In the genomic region with DNA sequence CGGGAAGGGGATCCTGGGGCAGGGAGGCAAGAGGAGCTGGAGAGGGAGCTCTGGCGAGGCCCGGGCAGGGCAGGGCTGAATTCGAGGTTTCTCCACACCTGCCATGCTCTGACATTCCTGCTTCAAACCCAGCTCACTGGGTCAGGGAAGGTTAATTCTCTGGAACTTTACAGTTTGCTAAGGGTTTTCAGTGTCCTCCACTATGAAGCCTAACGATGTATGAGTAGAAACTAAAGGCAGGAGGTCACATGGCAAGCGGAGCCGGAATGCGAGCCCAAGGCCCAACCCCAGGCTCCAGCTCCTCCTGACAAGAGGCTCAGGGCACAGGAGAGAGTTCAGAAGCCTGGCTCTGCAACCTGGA, we compare ENCODE assay signal across 10 cellular contexts. TPM values are rescaled to one million over a fixed set of nuclear protein-coding genes. Genes with fewer than 3 reads are reported as not detected.
DNase-seq lines count a peak whose midpoint lies in the region; ATAC-seq, FAIRE-seq and TF ChIP-seq lines count a peak whose summit lies in the region.
"Had no signal": no experiment of that assay in that cellular context is flagged by ENCODE, and none has a peak within 500 bp of the region (broad histone marks: within the 10 kb centered on the region; RNA-seq: fewer than 3 reads in every experiment).

No MANE protein-coding gene starts in this region.

- peak overlapping the region in 10 of 11 experiments; percentile 67 to 94 (median 77); a peak in 19 of 22 replicates for H3K4me2 ChIP-seq in BLaER1 treated with 17β-estradiol and CSF1 and Interleukin-3, amounts not matched to agents 10 nM and 100 nM
- H3K4me2 ChIP-seq in Loucy (ENCODE audit: low read depth, low read length, poor library complexity, severe bottlenecking) (no peak overlapping the region), H1 (ENCODE audit: insufficient read depth in 1 of 2, low read depth in 2 of 2, low read length in 2 of 2) (peak overlapping the region; percentile 27 to 56; a peak in 1 of 4 replicates)

- no peak overlapping the region for H4K91ac ChIP-seq in H1 (replicated peaks; ENCODE audit: insufficient read length, low read length)

- no peak overlapping the region for H2AK5ac ChIP-seq in H1 (ENCODE audit: low read depth, low read length)

- TF ChIP-seq RAD21 in H1 (IDR thresholded peaks at IDR 0.05 in 1 of 2, conservative IDR thresholded peaks at IDR 0.05 in 1 of 2; ENCODE audit: low read depth in 2 of 2, low read length in 2 of 2) = no peak

- H2BK12ac ChIP-seq in H1 (ENCODE audit: low read depth, low read length) = no peak overlapping the region

- 59% methylated on average over 8 of the region's 8 CpGs; no CpG with 5 or more reads in 1 of the 2 experiments for WGBS in H1 (ENCODE audit: extremely low coverage in 1 of 2, insufficient coverage in 1 of 2, insufficient read length in 1 of 2, insufficient replicate concordance in 2 of 2, low coverage in 1 of 2, low lambda C conversion rate in 2 of 2, missing lambda C conversion rate in 1 of 2), 2 experiments
- 60 to 70% methylated on average over 8 of the region's 8 CpGs for WGBS in pancreas, 2 donors

- FAIRE-seq in H1 (lab: Jason Lieb, UNC) = no peak
- FAIRE-seq in pancreas (lab: Jason Lieb, UNC) = no peak
- FAIRE-seq: endometrium, keratinocyte had no signal

- H2BK120ac ChIP-seq in H1 (replicated peaks; ENCODE audit: low read depth, low read length) = no peak overlapping the region

- POLR2A ChIA-PET in H1 (lab: Charles Lee; ENCODE audit: partially characterized antibody) = interaction anchor here (0.6 to 3.8 kb wide), 14 partner anchors 9 to 123 kb away, joined by 3 to 15 read pairs (median 4); a partner anchor contains a TSS

- peaks cover 22 to 36% (median 28%) of the 10 kb centered on the region in 10 experiments; a peak in 19 of 20 replicates for H3K4me1 ChIP-seq in BLaER1 treated with 17β-estradiol and CSF1 and Interleukin-3, amounts not matched to agents 10 nM and 100 nM
- H3K4me1 ChIP-seq in Loucy (ENCODE audit: insufficient read depth, low read length, poor library complexity, severe bottlenecking) (peaks cover 4% of the 10 kb centered on the region), H1 (replicated peaks in 1 of 4; ENCODE audit: control insufficient read depth in 3 of 4, insufficient read depth in 4 of 4, low read length in 3 of 4) (peaks cover 9 to 23% (median 14%) of the 10 kb centered on the region in 4 experiments), pancreas (peaks cover 18 to 23% (median 19%) of the 10 kb centered on the region in 3 donors)

- H3K27me3 ChIP-seq in BLaER1 treated with 17β-estradiol and CSF1 and Interleukin-3, amounts not matched to agents 10 nM and 100 nM = peaks cover 47 to 55% (median 52%) of the 10 kb centered on the region in 11 experiments
- no peaks in the 10 kb centered on the region for H3K27me3 ChIP-seq in Loucy (ENCODE audit: insufficient read depth, low read length, poor library complexity, severe bottlenecking)
- peaks cover 20 to 43% (median 40%) of the 10 kb centered on the region in 4 experiments for H3K27me3 ChIP-seq in H1 (replicated peaks in 1 of 4; ENCODE audit: control insufficient read depth in 3 of 4, extremely low read depth in 1 of 4, insufficient read depth in 3 of 4, low read length in 3 of 4)
- no peaks in the 10 kb centered on the region for H3K27me3 ChIP-seq in pancreas

- no peaks in the 10 kb centered on the region for H3K9me3 ChIP-seq in BLaER1 treated with 17β-estradiol and CSF1 and Interleukin-3, amounts not matched to agents 10 nM and 100 nM (replicated peaks in 1 of 11)
- H3K9me3 ChIP-seq in Loucy (ENCODE audit: insufficient read depth, low read depth, low read length) (no peaks in the 10 kb centered on the region), H1 (ENCODE audit: insufficient read depth in 2 of 2, low read depth in 1 of 2, low read length in 1 of 2) (no peaks in the 10 kb centered on the region), pancreas (no peaks in the 10 kb centered on the region)

- no peak overlapping the region for H3K4ac ChIP-seq in H1 (replicated peaks; ENCODE audit: insufficient read length, low read depth, low read length)

- H3K4me3 ChIP-seq in BLaER1 treated with 17β-estradiol and CSF1 and Interleukin-3, amounts not matched to agents 10 nM and 100 nM = peak overlapping the region in 1 of 10 experiments; percentile 43; a peak in 2 of 20 replicates
- no peak overlapping the region for H3K4me3 ChIP-seq in Loucy (ENCODE audit: low read length, poor library complexity, severe bottlenecking)
- H3K4me3 ChIP-seq in H1 (ENCODE audit: extremely low read depth in 1 of 4, insufficient read depth in 2 of 4, low read depth in 3 of 4, low read length in 4 of 4) = no peak overlapping the region
- H3K4me3 ChIP-seq in pancreas = peak overlapping the region in 2 of 4 donors; percentile 48 to 52

- H3K27ac ChIP-seq in BLaER1 treated with 17β-estradiol and CSF1 and Interleukin-3, amounts not matched to agents 10 nM and 100 nM = no peak overlapping the region
- no peak overlapping the region for H3K27ac ChIP-seq in H1 (ENCODE audit: low read depth, low read length)
- peak overlapping the region in 3 of 4 donors; percentile 60 to 77 (median 70) for H3K27ac ChIP-seq in pancreas

- intact Hi-C loops in pancreas (cut with DNase I) = loop anchor here (5.0 to 10.0 kb wide), 2 partner anchors 97 to 100 kb away; no protein-coding TSS in a partner anchor

- DNase-seq in H1 (ENCODE audit: low read depth in 1 of 2, low spot score in 2 of 2) = no peak
- no peak for DNase-seq in pancreas
- DNase-seq in activated gamma-delta T cell treated with Interleukin-2 at 50 U/mL for 16 hours = no peak
- DNase-seq in NCI-H524 (lab: John Stamatoyannopoulos, UW) = no peak
- DNase-seq in cerebellar nuclear complex (lab: John Stamatoyannopoulos, UW) = no peak

- H3K79me2 ChIP-seq in Loucy (ENCODE audit: insufficient read depth, low read length) = no peaks in the 10 kb centered on the region
- H3K79me2 ChIP-seq in H1 (ENCODE audit: control insufficient read depth in 1 of 2, insufficient read depth in 2 of 2, low read length in 2 of 2) = no peaks in the 10 kb centered on the region

- peaks cover 14 to 42% (median 23%) of the 10 kb centered on the region in 11 experiments for H3K36me3 ChIP-seq in BLaER1 treated with 17β-estradiol and CSF1 and Interleukin-3, amounts not matched to agents 10 nM and 100 nM
- no peaks in the 10 kb centered on the region for H3K36me3 ChIP-seq in Loucy (ENCODE audit: insufficient read depth, low read length)
- H3K36me3 ChIP-seq in H1 (ENCODE audit: control insufficient read depth in 2 of 4, insufficient read depth in 4 of 4, low read length in 3 of 4) = peaks cover 0 to 8% (median 4%) of the 10 kb centered on the region in 4 experiments; a peak in 4 of 8 replicates
- no peaks in the 10 kb centered on the region for H3K36me3 ChIP-seq in pancreas

- H3K56ac ChIP-seq in H1 (replicated peaks; ENCODE audit: insufficient read length, low read depth, low read length) = no peak overlapping the region

- no peak for TF ChIP-seq EP300 in H1 (IDR thresholded peaks at IDR 0.05; ENCODE audit: borderline replicate concordance in 1 of 2, low read depth in 2 of 2, low read length in 2 of 2)

- no peak overlapping the region for H2AFZ ChIP-seq in Loucy (ENCODE audit: low read length)
- no peak overlapping the region for H2AFZ ChIP-seq in H1 (ENCODE audit: low read length)

- peaks cover 3% of the 10 kb centered on the region; the same call in 1 of the 2 replicates for H3K23me2 ChIP-seq in H1 (ENCODE audit: low read depth, low read length)

- CTCF ChIA-PET in H1 (lab: Charles Lee; ENCODE audit: partially characterized antibody) = interaction anchor here (0.7 to 16.2 kb wide), 31 partner anchors 12 to 274 kb away, joined by 3 to 243 read pairs (median 4); a partner anchor contains a TSS

- ATAC-seq in pancreas (peak; percentile 2 to 5 (median 4)), HG02678 (IDR thresholded peaks at IDR 0.05; ENCODE audit: unreplicated experiment) (no peak)

- H3K18ac ChIP-seq in H1 (ENCODE audit: extremely low read depth, low read length) = no peak overlapping the region

- H3F3A ChIP-seq in Loucy (ENCODE audit: low read depth) = no peaks in the 10 kb centered on the region

- no peaks in the 10 kb centered on the region for H3K79me1 ChIP-seq in H1 (ENCODE audit: low read depth, low read length)

- no peak overlapping the region for H2BK20ac ChIP-seq in H1 (ENCODE audit: low read length)

- TF ChIP-seq CTCF in Loucy (conservative IDR thresholded peaks at IDR 0.05; ENCODE audit: low read length) (peak; percentile 8), H1 (IDR thresholded peaks at IDR 0.05; ENCODE audit: control extremely low read depth in 1 of 3, insufficient read depth in 1 of 3, low read depth in 1 of 3, low read length in 3 of 3) (no peak), pancreas (IDR thresholded peaks at IDR 0.05) (no peak)

- H2BK15ac ChIP-seq in H1 (ENCODE audit: low read length) = 0 out of 2 replicates have a peak overlapping the region, but pooled peaks have one; percentile 31

- no peak overlapping the region for H4K5ac ChIP-seq in H1 (ENCODE audit: insufficient read length, low read depth, low read length)

- no peak overlapping the region for H3K23ac ChIP-seq in H1 (ENCODE audit: insufficient read length)

- TF ChIP-seq POLR2A in H1 (IDR thresholded peaks at IDR 0.05; ENCODE audit: control extremely low read depth in 1 of 2, low read depth in 2 of 2, low read length in 2 of 2) = no peak

- no peak overlapping the region for H3K14ac ChIP-seq in H1 (ENCODE audit: insufficient read length)

- H2BK5ac ChIP-seq in H1 (ENCODE audit: low read depth, low read length) = no peak overlapping the region

- peak overlapping the region in 7 of 11 experiments; percentile 16 to 71 (median 53); a peak in 8 of 22 replicates for H3K9ac ChIP-seq in BLaER1 treated with 17β-estradiol and CSF1 and Interleukin-3, amounts not matched to agents 10 nM and 100 nM
- H3K9ac ChIP-seq in Loucy (ENCODE audit: low read depth, low read length, poor library complexity, severe bottlenecking) = no peak overlapping the region
- H3K9ac ChIP-seq in H1 (replicated peaks in 1 of 4; ENCODE audit: extremely low read depth in 1 of 4, low read depth in 3 of 4, low read length in 3 of 4) = peak overlapping the region in 1 of 4 experiments; percentile 46; a peak in 1 of 7 replicates

- H4K8ac ChIP-seq in H1 (ENCODE audit: extremely low read depth, insufficient read depth, low read length) = no peak overlapping the region

- no peaks in the 10 kb centered on the region for H3K9me2 ChIP-seq in Loucy (replicated peaks; ENCODE audit: low read depth, low read length)

- peaks cover 0 to 78% (median 55%) of the 10 kb centered on the region in 11 experiments; a peak in 19 of 22 replicates for H4K20me1 ChIP-seq in BLaER1 treated with 17β-estradiol and CSF1 and Interleukin-3, amounts not matched to agents 10 nM and 100 nM
- H4K20me1 ChIP-seq in Loucy (ENCODE audit: insufficient read depth, low read length, poor library complexity, severe bottlenecking) (no peaks in the 10 kb centered on the region), H1 (replicated peaks in 1 of 2; ENCODE audit: control insufficient read depth in 1 of 2, insufficient read depth in 2 of 2, low read length in 2 of 2) (peaks cover 0 to 4% of the 10 kb centered on the region in 2 experiments)

RNA-seq across cellular contexts. Expression of a gene that starts 29.2 kb away (rescaled TPM):
- 33.7 and 35.6 TPM in 2 replicates for total RNA-seq in H1 (2021; fragmentation: NEBNext Ultra II Directional; extraction: Animal tissue kit (Norgen Biotek cat#: 25700))
- polyA plus RNA-seq in H1 (2011; rRNA removed) = 52.9 and 61.8 TPM in 2 replicates
- 38.7 TPM for polyA plus RNA-seq in H1 (2011; cell fraction: cytosol; rRNA removed)
- 50.3 TPM for polyA plus RNA-seq in H1 (2011; cell fraction: nucleus; rRNA removed)
- polyA plus RNA-seq in H1 (2012, experiment 1 of 2) = 35.6 to 46.5 TPM (median 40.8 TPM) in 4 replicates
- polyA plus RNA-seq in H1 (2012, experiment 2 of 2) = 33.9 TPM
- 25.6 TPM for polyA plus RNA-seq in H1 (2013, experiment 1 of 2)
- 23.7 TPM for polyA plus RNA-seq in H1 (2013, experiment 2 of 2)
- polyA minus RNA-seq in H1 (2011; rRNA and poly(A)+ RNA removed) = 38.0 and 42.8 TPM in 2 replicates
- 40.1 TPM for polyA minus RNA-seq in H1 (2011; cell fraction: cytosol; rRNA and poly(A)+ RNA removed)
- 25.0 TPM for polyA minus RNA-seq in H1 (2011; cell fraction: nucleus; rRNA and poly(A)+ RNA removed)
- 10 to 100 TPM in 5 of 6 donors, 1 to 10 TPM in 1; 9.3 to 19.2 (median 12.1) TPM for total RNA-seq in pancreas
- polyA plus RNA-seq in pancreas = 10 to 100 TPM in 1 of 2 donors, 1 to 10 TPM in 1; 9.8 to 14.1 TPM

RNA-seq across cellular contexts. Expression of a gene that starts 38.8 kb away (rescaled TPM):
- total RNA-seq in H1 (2021; fragmentation: NEBNext Ultra II Directional; extraction: Animal tissue kit (Norgen Biotek cat#: 25700)) = 149 and 152 TPM in 2 replicates
- 35.5 and 42.9 TPM in 2 replicates for polyA plus RNA-seq in H1 (2011; rRNA removed)
- polyA plus RNA-seq in H1 (2011; cell fraction: cytosol; rRNA removed) = 40.4 TPM
- 57.8 TPM for polyA plus RNA-seq in H1 (2011; cell fraction: nucleus; rRNA removed)
- 85.4 to 115 TPM (median 89.7 TPM) in 4 replicates for polyA plus RNA-seq in H1 (2012, experiment 1 of 2)
- 47.2 TPM for polyA plus RNA-seq in H1 (2012, experiment 2 of 2)
- polyA plus RNA-seq in H1 (2013, experiment 1 of 2) = 116 TPM
- polyA plus RNA-seq in H1 (2013, experiment 2 of 2) = 99.8 TPM
- 59.6 and 71.5 TPM in 2 replicates for polyA minus RNA-seq in H1 (2011; rRNA and poly(A)+ RNA removed)
- 418 TPM for polyA minus RNA-seq in H1 (2011; cell fraction: cytosol; rRNA and poly(A)+ RNA removed)
- 41.7 TPM for polyA minus RNA-seq in H1 (2011; cell fraction: nucleus; rRNA and poly(A)+ RNA removed)
- total RNA-seq in pancreas = 10 to 100 TPM; 31.7 to 66.5 (median 43.6) TPM
- polyA plus RNA-seq in pancreas = 10 to 100 TPM; 27.0 to 37.9 TPM

RNA-seq across cellular contexts. Expression of a gene that starts 54.2 kb away (rescaled TPM):
- total RNA-seq in H1 (2021; fragmentation: NEBNext Ultra II Directional; extraction: Animal tissue kit (Norgen Biotek cat#: 25700)) = 7.5 and 7.6 TPM in 2 replicates
- polyA plus RNA-seq in H1 (2011; rRNA removed) (10.5 and 16.5 TPM in 2 replicates), pancreas (10 to 100 TPM; 17.0 to 29.3 TPM)
- polyA plus RNA-seq in H1 (2011; cell fraction: cytosol; rRNA removed) = 8.9 TPM
- 7.5 TPM for polyA plus RNA-seq in H1 (2011; cell fraction: nucleus; rRNA removed)
- 2.9 to 8.4 TPM (median 5.8 TPM) in 4 replicates for polyA plus RNA-seq in H1 (2012, experiment 1 of 2)
- 4.5 TPM for polyA plus RNA-seq in H1 (2012, experiment 2 of 2)
- 14.0 TPM for polyA plus RNA-seq in H1 (2013, experiment 1 of 2)
- polyA plus RNA-seq in H1 (2013, experiment 2 of 2) = 16.0 TPM
- 0.61 and 1.1 TPM in 2 replicates for polyA minus RNA-seq in H1 (2011; rRNA and poly(A)+ RNA removed)
- polyA minus RNA-seq in H1 (2011; cell fraction: cytosol; rRNA and poly(A)+ RNA removed) = 2.3 TPM
- polyA minus RNA-seq in H1 (2011; cell fraction: nucleus; rRNA and poly(A)+ RNA removed) = 2.5 TPM
- 1 to 10 TPM in 5 of 6 donors, under 1 TPM in 1; 0.92 to 4.3 (median 2.7) TPM for total RNA-seq in pancreas

Comparison
In these comparisons a context has a peak if more than half of its experiments do, and no peak if none do; other contexts are left out.
1. H3K27ac ChIP-seq: peak in pancreas (3 of 4); none in BLaER1 treated with 17β-estradiol and CSF1 and Interleukin-3, amounts not matched to agents 10 nM and 100 nM (0 of 11) and H1 (single experiment).